In the genomic region with DNA sequence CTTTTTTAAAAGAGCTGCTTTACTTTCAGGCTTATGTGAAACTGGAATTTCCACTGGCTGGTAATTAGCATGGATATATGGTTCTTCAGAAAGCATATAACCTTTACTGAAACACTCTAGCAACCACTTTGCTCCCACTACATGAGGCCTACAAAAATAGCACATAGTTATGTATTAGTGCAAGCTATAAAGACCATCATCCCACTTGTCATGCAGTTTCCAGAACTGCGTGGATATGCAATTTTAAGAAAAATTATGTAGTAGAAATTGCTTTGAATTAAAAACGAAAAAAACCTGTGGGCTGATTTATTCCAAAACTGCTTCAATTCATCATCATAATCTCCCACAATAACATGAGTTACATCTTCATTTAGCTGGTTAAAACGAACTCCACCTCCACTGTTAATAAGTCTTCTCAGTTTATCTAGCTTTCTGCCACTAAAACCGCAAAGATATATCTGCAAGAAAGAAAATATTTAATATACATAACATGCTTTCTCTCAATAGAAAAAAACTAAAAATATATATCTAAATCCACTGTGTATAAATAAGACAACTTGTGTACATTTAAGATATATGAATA, we compare ENCODE assay signal across 22 cellular contexts. TPM values are rescaled to one million over a fixed set of nuclear protein-coding genes. Genes with fewer than 3 reads are reported as not detected.
A peak's percentile ranks its signal among the peaks of the same experiment; 100 is the strongest.
DNase-seq lines count a peak whose midpoint lies in the region; ATAC-seq, FAIRE-seq and TF ChIP-seq lines count a peak whose summit lies in the region.
"Had no signal": no experiment of that assay in that cellular context is flagged by ENCODE, and none has a peak within 500 bp of the region (broad histone marks: within the 10 kb centered on the region; RNA-seq: fewer than 3 reads in every experiment).

No MANE protein-coding gene starts in this region.

- no peaks in the 10 kb centered on the region for H3K9me2 ChIP-seq in OCI-LY7 (ENCODE audit: insufficient read depth, low read length)

- H3K4me1 ChIP-seq in OCI-LY7 (ENCODE audit: insufficient read depth, low read length, poor library complexity, severe bottlenecking) (no peaks in the 10 kb centered on the region), GM12878 (ENCODE audit: control insufficient read depth, insufficient read depth, low read length) (no peaks in the 10 kb centered on the region)
- H3K4me1 ChIP-seq: BE2C had no signal

- FAIRE-seq in GM12878 (lab: Jason Lieb, UNC) = peak; percentile 18
- FAIRE-seq: GM12892, GM18507, H54 had no signal

- H3K9me3 Mint-ChIP-seq in activated CD4-positive, alpha-beta T cell treated with anti-CD3 and anti-CD28 coated beads, Interleukin-2, amount 10 ng/mL, durations not matched to agents 24 days and 14 days = no peaks in the 10 kb centered on the region
- H3K9me3 Mint-ChIP-seq in activated CD4-positive, alpha-beta T cell treated with anti-CD3 and anti-CD28 coated beads, Interleukin-2, amount 10 ng/mL, durations not matched to agents 7 days and 5 days = no peaks in the 10 kb centered on the region
- H3K9me3 Mint-ChIP-seq in activated T-cell treated with anti-CD3 and anti-CD28 coated beads, Interleukin-2, amount 50 U/mL, for 72 hours = no peaks in the 10 kb centered on the region
- H3K9me3 Mint-ChIP-seq: CD4-positive, CD25-positive, alpha-beta regulatory T cell; CD8-positive, alpha-beta memory T cell; GM23338 had no signal

- H3K4me3 ChIP-seq in OCI-LY7 (ENCODE audit: low read depth, low read length, poor library complexity, severe bottlenecking) (no peak overlapping the region), GM12878 (no peak overlapping the region)
- H3K4me3 ChIP-seq: GM23338 had no signal

- H3K36me3 Mint-ChIP-seq in activated CD4-positive, alpha-beta T cell treated with anti-CD3 and anti-CD28 coated beads, Interleukin-2, amount 10 ng/mL, durations not matched to agents 24 days and 14 days (ENCODE audit: low read depth) = peaks cover 56% of the 10 kb centered on the region
- H3K36me3 Mint-ChIP-seq in activated CD4-positive, alpha-beta T cell treated with anti-CD3 and anti-CD28 coated beads, Interleukin-2, amount 10 ng/mL, durations not matched to agents 7 days and 5 days (ENCODE audit: low read depth) = peaks cover 54% of the 10 kb centered on the region
- H3K36me3 Mint-ChIP-seq in activated T-cell treated with anti-CD3 and anti-CD28 coated beads, Interleukin-2, amount 50 U/mL, for 72 hours (ENCODE audit: insufficient read depth in 2 of 2) = peaks cover 11 to 37% of the 10 kb centered on the region in 2 donors

- H3K79me2 ChIP-seq in OCI-LY7 (ENCODE audit: insufficient read depth, low read depth, low read length) = peaks cover 14% of the 10 kb centered on the region
- no peaks in the 10 kb centered on the region for H3K79me2 ChIP-seq in GM12878 (ENCODE audit: control insufficient read depth, insufficient read depth, low read length)

- SMC1A ChIA-PET in GM12878 (lab: Charles Lee; ENCODE audit: uncharacterized antibody, unreplicated experiment) = interaction anchor here (1.1 to 2.3 kb wide), 6 partner anchors 8 to 54 kb away, joined by 3 to 9 read pairs (median 3); no protein-coding TSS in a partner anchor

- intact Hi-C loops in activated CD4-positive, alpha-beta T cell treated with anti-CD3 and anti-CD28 coated beads, Interleukin-2, amount 10 ng/mL, durations not matched to agents 24 days and 14 days (cut with micrococcal nuclease) = loop anchor here (5.0 kb wide), 2 partner anchors 32 to 72 kb away; no protein-coding TSS in a partner anchor
- intact Hi-C loops in OCI-LY7 (cut with micrococcal nuclease; ENCODE audit: unreplicated experiment) = no loop called here
- intact Hi-C loops in GM12878 (cut with micrococcal nuclease; ENCODE audit: unreplicated experiment) = no loop called here

- H3K4me2 ChIP-seq in OCI-LY7 (ENCODE audit: low read length) (no peak overlapping the region), GM12878 (ENCODE audit: control insufficient read depth, insufficient read depth) (no peak overlapping the region)
- H3K4me2 ChIP-seq: GM23338 had no signal

- no peak for TF ChIP-seq CTCF in OCI-LY7 (conservative IDR thresholded peaks at IDR 0.05; ENCODE audit: low read length)
- no peak for TF ChIP-seq CTCF in GM12878 (IDR thresholded peaks at IDR 0.05 in 2 of 3, conservative IDR thresholded peaks at IDR 0.05 in 1 of 3; ENCODE audit: control insufficient read depth in 2 of 3, extremely low read depth in 1 of 3, insufficient read depth in 1 of 3, low read depth in 3 of 3, low read length in 3 of 3)

- H2AFZ ChIP-seq in OCI-LY7 (ENCODE audit: low read length) (no peak overlapping the region), GM12878 (ENCODE audit: control insufficient read depth, low read depth, low read length) (no peak overlapping the region)
- H2AFZ ChIP-seq: GM23338 had no signal

- H3K9ac ChIP-seq in GM12878 (ENCODE audit: control insufficient read depth, insufficient read depth, low read length) = no peak overlapping the region

- no peak for ATAC-seq in activated T-cell treated with anti-CD3 and anti-CD28 coated beads, Interleukin-2, amount 50 U/mL, for 72 hours (replicated peaks in 1 of 2)
- no peak for ATAC-seq in GM12878
- ATAC-seq: GM23338 had no signal

- CTCF ChIA-PET in activated CD4-positive, alpha-beta T cell treated with anti-CD3 and anti-CD28 coated beads, Interleukin-2, amount 10 ng/mL, durations not matched to agents 7 days and 5 days (lab: Charles Lee) = interaction anchor here (0.7 kb wide), 1 partner anchor 48 kb away, joined by 3 read pairs; no protein-coding TSS in a partner anchor
- CTCF ChIA-PET in OCI-LY7 (lab: Charles Lee; ENCODE audit: unreplicated experiment) = no interaction called here
- CTCF ChIA-PET in GM12878 (lab: Yijun Ruan, JAX) = interaction anchor here (0.9 to 2.2 kb wide), 5 partner anchors 8 to 225 kb away, joined by 3 to 8 read pairs (median 4); no protein-coding TSS in a partner anchor

- TF ChIP-seq EP300 in GM12878 (IDR thresholded peaks at IDR 0.05; ENCODE audit: borderline replicate concordance in 1 of 2, control insufficient read depth in 1 of 2, low read depth in 2 of 2, low read length in 2 of 2) = no peak

- H4K20me1 ChIP-seq in OCI-LY7 (ENCODE audit: insufficient read depth, low read length) (no peaks in the 10 kb centered on the region), GM12878 (ENCODE audit: control insufficient read depth, insufficient read depth) (no peaks in the 10 kb centered on the region)

- H3K27me3 ChIP-seq in GM12878 (replicated peaks in 1 of 2; ENCODE audit: control insufficient read depth in 2 of 2, insufficient read depth in 2 of 2, low read length in 1 of 2) = no peaks in the 10 kb centered on the region
- H3K27me3 ChIP-seq: BE2C had no signal

- peaks cover 7% of the 10 kb centered on the region for H3K4me1 Mint-ChIP-seq in activated CD4-positive, alpha-beta T cell treated with anti-CD3 and anti-CD28 coated beads, Interleukin-2, amount 10 ng/mL, durations not matched to agents 24 days and 14 days
- peaks cover 12% of the 10 kb centered on the region for H3K4me1 Mint-ChIP-seq in activated CD4-positive, alpha-beta T cell treated with anti-CD3 and anti-CD28 coated beads, Interleukin-2, amount 10 ng/mL, durations not matched to agents 7 days and 5 days
- no peaks in the 10 kb centered on the region for H3K4me1 Mint-ChIP-seq in activated T-cell treated with anti-CD3 and anti-CD28 coated beads, Interleukin-2, amount 50 U/mL, for 72 hours (ENCODE audit: low read depth)
- H3K4me1 Mint-ChIP-seq: GM23338 had no signal

- H3K27me3 Mint-ChIP-seq in activated CD4-positive, alpha-beta T cell treated with anti-CD3 and anti-CD28 coated beads, Interleukin-2, amount 10 ng/mL, durations not matched to agents 24 days and 14 days = no peaks in the 10 kb centered on the region
- H3K27me3 Mint-ChIP-seq in activated CD4-positive, alpha-beta T cell treated with anti-CD3 and anti-CD28 coated beads, Interleukin-2, amount 10 ng/mL, durations not matched to agents 7 days and 5 days = no peaks in the 10 kb centered on the region
- H3K27me3 Mint-ChIP-seq in activated T-cell treated with anti-CD3 and anti-CD28 coated beads, Interleukin-2, amount 50 U/mL, for 72 hours (ENCODE audit: low read depth) = no peaks in the 10 kb centered on the region
- H3K27me3 Mint-ChIP-seq: CD4-positive, CD25-positive, alpha-beta regulatory T cell; CD8-positive, alpha-beta memory T cell had no signal

- RAD21 ChIA-PET in GM12878 (lab: Charles Lee; ENCODE audit: unreplicated experiment) = interaction anchor here (0.6 to 1.2 kb wide), 4 partner anchors 8 to 76 kb away, joined by 3 to 5 read pairs (median 3); a partner anchor contains a TSS

- H3K27ac ChIP-seq in OCI-LY7 (ENCODE audit: low read depth, low read length, poor library complexity, severe bottlenecking) (no peak overlapping the region), GM12878 (ENCODE audit: control insufficient read depth, insufficient read depth) (no peak overlapping the region)

- BruUV-seq in OCI-LY7 (replicated peaks; lab: Mats Ljungman, UMichigan) (TSS peak; percentile 4), GM12878 (replicated peaks; lab: Mats Ljungman, UMichigan) (TSS peak; percentile 2)

- H3K27ac Mint-ChIP-seq in activated CD4-positive, alpha-beta T cell treated with anti-CD3 and anti-CD28 coated beads, Interleukin-2, amount 10 ng/mL, durations not matched to agents 24 days and 14 days = peak overlapping the region; percentile 47
- no peak overlapping the region for H3K27ac Mint-ChIP-seq in activated CD4-positive, alpha-beta T cell treated with anti-CD3 and anti-CD28 coated beads, Interleukin-2, amount 10 ng/mL, durations not matched to agents 7 days and 5 days
- peak overlapping the region; percentile 50 for H3K27ac Mint-ChIP-seq in activated T-cell treated with anti-CD3 and anti-CD28 coated beads, Interleukin-2, amount 50 U/mL, for 72 hours
- H3K27ac Mint-ChIP-seq: CD4-positive, CD25-positive, alpha-beta regulatory T cell; GM23338 had no signal

- peaks cover 99% of the 10 kb centered on the region for H3K36me3 ChIP-seq in OCI-LY7 (ENCODE audit: insufficient read depth, low read length)
- peaks cover 0 to 15% of the 10 kb centered on the region in 2 experiments; a peak in 3 of 4 replicates for H3K36me3 ChIP-seq in GM12878 (ENCODE audit: control insufficient read depth in 2 of 2, insufficient read depth in 2 of 2, low read length in 1 of 2)

- H3K4me3 Mint-ChIP-seq in activated CD4-positive, alpha-beta T cell treated with anti-CD3 and anti-CD28 coated beads, Interleukin-2, amount 10 ng/mL, durations not matched to agents 24 days and 14 days = no peak overlapping the region
- no peak overlapping the region for H3K4me3 Mint-ChIP-seq in activated CD4-positive, alpha-beta T cell treated with anti-CD3 and anti-CD28 coated beads, Interleukin-2, amount 10 ng/mL, durations not matched to agents 7 days and 5 days
- no peak overlapping the region for H3K4me3 Mint-ChIP-seq in activated T-cell treated with anti-CD3 and anti-CD28 coated beads, Interleukin-2, amount 50 U/mL, for 72 hours
- H3K4me3 Mint-ChIP-seq: CD4-positive, CD25-positive, alpha-beta regulatory T cell; CD8-positive, alpha-beta memory T cell; GM23338 had no signal

- no peak for TF ChIP-seq POLR2A in GM12878 (IDR thresholded peaks at IDR 0.05; ENCODE audit: low read depth, low read length)

- WGBS in GM12878 (ENCODE audit: insufficient coverage, insufficient replicate concordance, low lambda C conversion rate, missing lambda C conversion rate) = 74% methylated on average over 4 of the region's 4 CpGs

- H3K9me3 ChIP-seq in OCI-LY7 (ENCODE audit: low read length) (no peaks in the 10 kb centered on the region), GM12878 (replicated peaks; ENCODE audit: control insufficient read depth, insufficient read depth, low read length) (no peaks in the 10 kb centered on the region)
- H3K9me3 ChIP-seq: BE2C had no signal

- in situ Hi-C loops in GM12878 (cut with MboI) = no loop called here

- no peak for DNase-seq in activated CD4-positive, alpha-beta T cell treated with anti-CD3 and anti-CD28 coated beads, Interleukin-2, amount 10 ng/mL, durations not matched to agents 24 days and 14 days
- DNase-seq in activated CD4-positive, alpha-beta T cell treated with anti-CD3 and anti-CD28 coated beads, Interleukin-2, amount 10 ng/mL, durations not matched to agents 7 days and 5 days = no peak
- no peak for DNase-seq in activated T-cell treated with anti-CD3 and anti-CD28 coated beads, Interleukin-2, amount 50 U/mL, for 72 hours
- no peak for DNase-seq in activated T-cell treated with anti-CD3 and anti-CD28 coated beads, Interleukin-2, amount 50 U/mL, for 48 hours
- no peak for DNase-seq in OCI-LY7 (ENCODE audit: low spot score)
- DNase-seq in GM12878 (ENCODE audit: low read depth, low spot score) = no peak
- DNase-seq in amniotic stem cell (lab: John Stamatoyannopoulos, UW) = no peak
- no peak for DNase-seq in NAMALWA (ENCODE audit: low spot score)
- DNase-seq: BE2C; C1 segment of cervical spinal cord; CD4-positive, CD25-positive, alpha-beta regulatory T cell; CD8-positive, alpha-beta memory T cell; COR-L47; DMS 273 treated with DMSO at 0.1 percent for 48 hours; DMS53; DND-41; EL; HCEC 1CT had no signal

- no peak for TF ChIP-seq RAD21 in GM12878 (IDR thresholded peaks at IDR 0.05; ENCODE audit: insufficient read depth, low read depth, low read length)

- POLR2A ChIA-PET in activated CD4-positive, alpha-beta T cell treated with anti-CD3 and anti-CD28 coated beads, Interleukin-2, amount 10 ng/mL, durations not matched to agents 7 days and 5 days (lab: Charles Lee) = interaction anchor here (0.6 kb wide), 1 partner anchor 32 kb away, joined by 5 read pairs; no protein-coding TSS in a partner anchor
- POLR2A ChIA-PET in OCI-LY7 (lab: Charles Lee) = interaction anchor here (0.7 to 1.4 kb wide), 3 partner anchors 17 to 54 kb away, joined by 3 to 5 read pairs (median 4); no protein-coding TSS in a partner anchor
- POLR2A ChIA-PET in GM12878 (lab: Charles Lee) = interaction anchor here (1.6 kb wide), 1 partner anchor 76 kb away, joined by 3 read pairs; a partner anchor contains a TSS

RNA-seq across cellular contexts. Expression of a gene that starts 12.2 kb away (rescaled TPM):
- 92.6 and 97.9 TPM in 2 replicates for total RNA-seq in activated CD4-positive, alpha-beta T cell treated with anti-CD3 and anti-CD28 coated beads, Interleukin-2, amount 10 ng/mL, durations not matched to agents 24 days and 14 days
- total RNA-seq in activated CD4-positive, alpha-beta T cell treated with anti-CD3 and anti-CD28 coated beads, Interleukin-2, amount 10 ng/mL, durations not matched to agents 7 days and 5 days = 10 to 100 TPM; 82.1 to 95.1 TPM
- total RNA-seq in activated T-cell treated with anti-CD3 and anti-CD28 coated beads, Interleukin-2, amount 50 U/mL, for 72 hours = 100 to 1,000 TPM in 1 of 2 donors, 10 to 100 TPM in 1; 86.3 to 102 TPM
- total RNA-seq in OCI-LY7 (2014; rRNA removed; shearing (Covaris generic)) = 139 and 167 TPM in 2 replicates
- total RNA-seq in OCI-LY7 (2022) = 131 and 137 TPM in 2 replicates
- 307 and 335 TPM in 2 replicates for total RNA-seq in GM12878 (2013; cell fraction: nucleolus; rRNA removed)
- 81.2 and 85.2 TPM in 2 replicates for total RNA-seq in GM12878 (2014; rRNA removed)
- 97.5 and 99.3 TPM in 2 replicates for total RNA-seq in GM12878 (2014; rRNA removed; fragmentation: Illumina TruSeq; extraction: Trizol)
- total RNA-seq in GM12878 (2021) = 49.5 and 58.3 TPM in 2 replicates
- polyA plus RNA-seq in GM12878 (2011; ENCODE audit: low read depth) = 26.2 TPM
- 97.6 and 112 TPM in 2 replicates for polyA plus RNA-seq in GM12878 (2011; rRNA removed)
- polyA plus RNA-seq in GM12878 (2011; cell fraction: cytosol; rRNA removed) = 43.8 and 44.0 TPM in 2 replicates
- polyA plus RNA-seq in GM12878 (2011; cell fraction: nucleus; rRNA removed) = 213 and 221 TPM in 2 replicates
- 36.3 and 38.3 TPM in 2 replicates for polyA plus RNA-seq in GM12878 (2012)
- 77.8 and 84.4 TPM in 2 replicates for polyA plus RNA-seq in GM12878 (2014; fragmentation: Illumina TruSeq; extraction: Trizol)
- 10 to 100 TPM; 18.3 to 19.9 TPM for polyA plus RNA-seq in GM12878 (2014; fragmentation: Nextera tagmentation; extraction: Ambion mirVana)
- polyA plus RNA-seq in GM12878 (2014; rRNA removed) = 58.6 and 64.6 TPM in 2 replicates
- 10 to 100 TPM; 44.9 to 45.7 TPM for polyA plus RNA-seq in GM12878 (2016; fragmentation: Nextera tagmentation; extraction: Ambion mirVana)
- polyA minus RNA-seq in GM12878 (2011; rRNA and poly(A)+ RNA removed) = 72.9 and 111 TPM in 2 replicates
- 22.1 and 35.3 TPM in 2 replicates for polyA minus RNA-seq in GM12878 (2011; cell fraction: cytosol; rRNA and poly(A)+ RNA removed)
- 94.3 and 142 TPM in 2 replicates for polyA minus RNA-seq in GM12878 (2011; cell fraction: nucleus; rRNA and poly(A)+ RNA removed)
